32 cellular contexts compared by ENCODE assay signal in the genomic region with DNA sequence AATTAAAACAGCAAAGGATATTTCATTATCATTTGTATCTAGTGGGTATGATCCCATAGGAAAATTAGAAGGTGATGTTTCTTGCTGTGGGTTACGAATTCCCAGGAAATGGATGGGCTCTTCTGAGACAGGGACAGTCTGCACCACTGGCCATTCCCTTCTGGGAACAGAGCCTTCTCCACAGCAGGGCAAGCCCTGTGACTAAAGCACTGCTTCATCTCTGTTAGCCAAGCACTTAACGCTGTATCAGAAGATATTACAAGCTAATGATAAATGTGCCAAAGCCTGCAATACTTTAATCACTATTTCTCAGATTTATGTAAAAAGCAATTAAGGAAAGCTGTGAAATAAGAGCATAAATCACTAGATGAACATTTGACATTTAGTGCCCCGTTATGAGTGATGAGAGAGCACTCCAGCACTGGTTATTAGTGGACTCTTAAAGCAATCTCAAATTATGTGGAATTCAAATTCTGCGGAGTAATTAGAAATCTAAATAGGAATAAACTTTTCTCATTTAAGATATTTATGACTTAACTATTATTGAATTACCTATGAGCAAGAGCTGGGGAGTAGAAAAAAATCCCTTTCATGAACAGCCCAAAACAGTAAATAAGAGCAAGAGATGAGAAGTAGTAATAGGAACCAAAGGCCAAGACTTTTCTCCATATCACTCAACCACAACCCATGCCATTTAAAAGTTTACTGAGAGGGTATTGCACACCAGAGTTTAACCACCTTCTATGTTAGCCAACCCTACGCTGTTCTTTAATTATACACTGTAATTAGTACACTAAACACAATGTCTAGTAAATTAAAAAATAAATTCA. TPM values are rescaled to one million over a fixed set of nuclear protein-coding genes. Genes with fewer than 3 reads are reported as not detected.
"Had no signal": no experiment of that assay in that cellular context is flagged by ENCODE, and none has a peak within 500 bp of the region (broad histone marks: within the 10 kb centered on the region; RNA-seq: fewer than 3 reads in every experiment).

No MANE protein-coding gene starts in this region.

- DNase-seq: activated CD4-positive, alpha-beta memory T cell treated with anti-CD3 and anti-CD28 coated beads for 36 hours; activated CD4-positive, alpha-beta T cell treated with anti-CD3 and anti-CD28 coated beads, Interleukin-2, amount 10 ng/mL, durations not matched to agents 24 days and 14 days; activated CD4-positive, CD25-positive, alpha-beta regulatory T cell treated with anti-CD3 and anti-CD28 coated beads, Interleukin-2, amount 50 U/mL, for 72 hours; activated CD8-positive, alpha-beta memory T cell treated with anti-CD3 and anti-CD28 coated beads, Interleukin-2, amount 50 U/mL, for 48 hours; activated gamma-delta T cell treated with Interleukin-2 at 50 U/mL for 16 hours; activated naive CD4-positive, alpha-beta T cell treated with anti-CD3 and anti-CD28 coated beads, Interleukin-2, amount 50 U/mL, for 16 hours; activated T-cell treated with anti-CD3 and anti-CD28 coated beads, Interleukin-2, amount 50 U/mL, for 4 hours; amniotic stem cell; brain microvascular endothelial cell; cortex of kidney; effector memory CD8-positive, alpha-beta T cell; erythroblast; islet precursor cell; midbrain; naive thymus-derived CD4-positive, alpha-beta T cell; pancreas; stimulated activated CD4-positive, alpha-beta T cell treated with anti-CD3 and anti-CD28 coated beads, Interleukin-1b, Interleukin-23, amount 100 ng/mL, for 48 hours; stimulated activated CD4-positive, alpha-beta T cell treated with anti-CD3 and anti-CD28 coated beads, Interleukin-4, amount 100 ng/mL, for 4 hours; stimulated activated CD8-positive, alpha-beta memory T cell treated with anti-CD3 and anti-CD28 coated beads, Interleukin-4, amount 100 ng/mL, for 48 hours; stomach; upper lobe of right lung had no signal

- ATAC-seq: activated T-cell treated with anti-CD3 and anti-CD28 coated beads, Interleukin-2, amount 50 U/mL, for 4 hours; activated T-helper 17 cell treated with anti-CD3 and anti-CD28 coated beads, Interleukin-2, amount 50 U/mL, for 72 hours; effector memory CD8-positive, alpha-beta T cell; gastroesophageal sphincter; naive thymus-derived CD4-positive, alpha-beta T cell; pancreas; upper lobe of right lung had no signal

- H3K9me3 ChIP-seq: gastroesophageal sphincter, pancreas, prostate gland, stomach, thyroid gland, upper lobe of right lung had no signal

- H3K36me3 ChIP-seq: brain microvascular endothelial cell, gastroesophageal sphincter, pancreas, prostate gland, stomach, thyroid gland, upper lobe of right lung had no signal

- H3K4me2 ChIP-seq: hepatocyte, smooth muscle cell had no signal

- H3K27ac ChIP-seq: brain microvascular endothelial cell, gastroesophageal sphincter, hepatocyte, pancreas, prostate gland, stomach, upper lobe of right lung had no signal

- H3K27me3 ChIP-seq: brain microvascular endothelial cell, gastroesophageal sphincter, pancreas, thyroid gland, upper lobe of right lung had no signal

- H2AFZ ChIP-seq: hepatocyte had no signal

- H3K4me3 ChIP-seq: gastroesophageal sphincter, hepatocyte, pancreas, prostate gland, smooth muscle cell, stomach, thyroid gland, upper lobe of right lung had no signal

- H3K79me2 ChIP-seq: hepatocyte had no signal

- H3K4me1 ChIP-seq: pancreas, prostate gland had no signal

- FAIRE-seq: astrocyte, pancreas had no signal

RNA-seq across cellular contexts. Expression of gene FAM240B, which starts 49.2 kb away (rescaled TPM):
- total RNA-seq: activated CD4-positive, alpha-beta memory T cell treated with anti-CD3 and anti-CD28 coated beads for 36 hours; activated CD4-positive, alpha-beta T cell treated with anti-CD3 and anti-CD28 coated beads, Interleukin-2, amount 10 ng/mL, durations not matched to agents 24 days and 14 days; activated T-cell treated with anti-CD3 and anti-CD28 coated beads, Interleukin-2, amount 50 U/mL, for 4 hours; activated T-helper 17 cell treated with anti-CD3 and anti-CD28 coated beads, Interleukin-2, amount 50 U/mL, for 72 hours; astrocyte; cardiac septum; cerebellum; gastroesophageal sphincter; hepatocyte; lower leg skin; naive thymus-derived CD4-positive, alpha-beta T cell; pancreas; smooth muscle cell; stomach; thyroid gland; upper lobe of right lung had no signal
- polyA plus RNA-seq: hepatocyte; naive thymus-derived CD4-positive, alpha-beta T cell; neural cell; pancreas; smooth muscle cell; stomach had no signal

RNA-seq across cellular contexts. Expression of gene ANKRD18A, which starts 50.4 kb away (rescaled TPM):
- total RNA-seq: smooth muscle cell had no signal
- polyA plus RNA-seq: smooth muscle cell had no signal
